In genomic region chr16:54286330-54287017, GRCh38 we compare ENCODE assay signal across 8 cellular contexts. TPM values are rescaled to one million over a fixed set of nuclear protein-coding genes. Genes with fewer than 3 reads are reported as not detected.
DNase-seq lines count a peak whose midpoint lies in the region; ATAC-seq and TF ChIP-seq lines count a peak whose summit lies in the region.

Gene IRX3, minus strand, starts transcription at chr16:54286787. Its CDS starts 737 bp downstream, at chr16:54286050.

- peak within 1 kb of the TSS; percentile 53 to 65 (median 56) for H3K4me3 ChIP-seq in esophagus muscularis mucosa
- H3K4me3 ChIP-seq in muscle layer of colon (ENCODE audit: low read depth in 1 of 2, low read length in 2 of 2), result peak within 1 kb of the TSS; percentile 31 to 60

- no peaks in the 10 kb centered on the region for H3K36me3 ChIP-seq in ES-I3 (ENCODE audit: insufficient read depth, low read length)
- no peaks in the 10 kb centered on the region for H3K36me3 ChIP-seq in esophagus muscularis mucosa
- no peaks in the 10 kb centered on the region for H3K36me3 ChIP-seq in muscle layer of colon (ENCODE audit: insufficient read depth, low read length)

- TF ChIP-seq EP300 in esophagus muscularis mucosa (IDR thresholded peaks at IDR 0.05), result no peak

- H3K4me3 Mint-ChIP-seq in T-helper 2 cell treated with Interferon-gamma antibody and Interleukin-4, amounts not matched to agents 5 μg/mL and 100 μg/mL, for 36 hours, result peak within 1 kb of the TSS; percentile 73

- H3K9me3 ChIP-seq in ES-I3 (ENCODE audit: control insufficient read depth, insufficient read depth, low read length), result no peaks in the 10 kb centered on the region
- no peaks in the 10 kb centered on the region for H3K9me3 ChIP-seq in esophagus muscularis mucosa
- no peaks in the 10 kb centered on the region for H3K9me3 ChIP-seq in muscle layer of colon (ENCODE audit: low read length)

- no peak for TF ChIP-seq CTCF in esophagus muscularis mucosa (IDR thresholded peaks at IDR 0.05)

- ATAC-seq in GM21737 (IDR thresholded peaks at IDR 0.05; ENCODE audit: unreplicated experiment), result no peak

- H3K9me3 Mint-ChIP-seq in T-helper 2 cell treated with Interferon-gamma antibody and Interleukin-4, amounts not matched to agents 5 μg/mL and 100 μg/mL, for 36 hours, result peaks cover 4% of the 10 kb centered on the region

- H3K4me1 ChIP-seq in ES-I3 (ENCODE audit: insufficient read depth, low read length) (no peaks in the 10 kb centered on the region; the same call in 1 of the 2 replicates), esophagus muscularis mucosa (peaks cover 31 to 90% (median 83%) of the 10 kb centered on the region in 4 donors), muscle layer of colon (ENCODE audit: insufficient read depth, low read length) (peaks cover 7% of the 10 kb centered on the region)

- peak within 1 kb of the TSS in 2 of 4 donors; percentile 49 to 52 for H3K27ac ChIP-seq in esophagus muscularis mucosa (replicated peaks in 1 of 4)
- H3K27ac ChIP-seq in muscle layer of colon (ENCODE audit: low read depth, low read length), result no peak within 1 kb of the TSS

- DNase-seq in NCI-H1105 (lab: John Stamatoyannopoulos, UW), result peak; percentile 71
- DNase-seq in T-helper 2 cell treated with Interferon-gamma antibody and Interleukin-4, amounts not matched to agents 5 μg/mL and 100 μg/mL, for 36 hours (ENCODE audit: low spot score), result peak; percentile 26
- no peak for DNase-seq in esophagus muscularis mucosa (ENCODE audit: extremely low spot score)
- no peak for DNase-seq in NK-92 treated with Interleukin-12 subunit alpha and Interleukin-12 subunit beta, amount 100 ng/mL, for 24 hours (lab: John Stamatoyannopoulos, UW)
- DNase-seq in NCI-H2107 (lab: John Stamatoyannopoulos, UW), result no peak

- H3K27me3 ChIP-seq in esophagus muscularis mucosa (peaks cover 14 to 100% (median 85%) of the 10 kb centered on the region in 4 donors), muscle layer of colon (ENCODE audit: control insufficient read depth in 1 of 2, insufficient read depth in 2 of 2, low read length in 2 of 2) (peaks cover 51 to 93% of the 10 kb centered on the region in 2 donors)

- H3K9ac ChIP-seq in ES-I3 (ENCODE audit: low read depth, low read length), result peak within 1 kb of the TSS; percentile 67
- no peak within 1 kb of the TSS for H3K9ac ChIP-seq in muscle layer of colon (ENCODE audit: low read length)

- H3K27ac Mint-ChIP-seq in T-helper 2 cell treated with Interferon-gamma antibody and Interleukin-4, amounts not matched to agents 5 μg/mL and 100 μg/mL, for 36 hours, result peak within 1 kb of the TSS; percentile 78

- TF ChIP-seq POLR2A in esophagus muscularis mucosa (IDR thresholded peaks at IDR 0.05; ENCODE audit: low read depth), result no peak

- intact Hi-C loops in esophagus muscularis mucosa (cut with DNase I), result loop anchor here (10.0 kb wide), 2 partner anchors 512 to 648 kb away; partner anchors contain the start of gene IRX5

- H3K27me3 Mint-ChIP-seq in T-helper 2 cell treated with Interferon-gamma antibody and Interleukin-4, amounts not matched to agents 5 μg/mL and 100 μg/mL, for 36 hours (ENCODE audit: low read depth), result peaks cover 72% of the 10 kb centered on the region

- peaks cover 27% of the 10 kb centered on the region for H3K4me1 Mint-ChIP-seq in T-helper 2 cell treated with Interferon-gamma antibody and Interleukin-4, amounts not matched to agents 5 μg/mL and 100 μg/mL, for 36 hours (ENCODE audit: low read depth)

- H3K36me3 Mint-ChIP-seq in T-helper 2 cell treated with Interferon-gamma antibody and Interleukin-4, amounts not matched to agents 5 μg/mL and 100 μg/mL, for 36 hours (ENCODE audit: low read depth), result peaks cover 16% of the 10 kb centered on the region

- WGBS in esophagus muscularis mucosa, result under 1% methylated on average over 41 of the region's 62 CpGs

RNA-seq across cellular contexts. Expression of gene IRX3, which starts in this region (rescaled TPM):
- total RNA-seq in esophagus muscularis mucosa, result 1 to 10 TPM in 2 of 4 donors, under 1 TPM in 2; 0.39 to 1.7 (median 1.1) TPM

Comparison
In these comparisons a context has a peak if more than half of its experiments do, and no peak if none do; other contexts are left out.
1. DNase-seq: peak in NCI-H1105 (single experiment) and T-helper 2 cell treated with Interferon-gamma antibody and Interleukin-4, amounts not matched to agents 5 μg/mL and 100 μg/mL, for 36 hours (single experiment); none in esophagus muscularis mucosa (single experiment), NK-92 treated with Interleukin-12 subunit alpha and Interleukin-12 subunit beta, amount 100 ng/mL, for 24 hours (single experiment) and NCI-H2107 (single experiment).